ENCODE assay signal across 9 cellular contexts in the genomic region with DNA sequence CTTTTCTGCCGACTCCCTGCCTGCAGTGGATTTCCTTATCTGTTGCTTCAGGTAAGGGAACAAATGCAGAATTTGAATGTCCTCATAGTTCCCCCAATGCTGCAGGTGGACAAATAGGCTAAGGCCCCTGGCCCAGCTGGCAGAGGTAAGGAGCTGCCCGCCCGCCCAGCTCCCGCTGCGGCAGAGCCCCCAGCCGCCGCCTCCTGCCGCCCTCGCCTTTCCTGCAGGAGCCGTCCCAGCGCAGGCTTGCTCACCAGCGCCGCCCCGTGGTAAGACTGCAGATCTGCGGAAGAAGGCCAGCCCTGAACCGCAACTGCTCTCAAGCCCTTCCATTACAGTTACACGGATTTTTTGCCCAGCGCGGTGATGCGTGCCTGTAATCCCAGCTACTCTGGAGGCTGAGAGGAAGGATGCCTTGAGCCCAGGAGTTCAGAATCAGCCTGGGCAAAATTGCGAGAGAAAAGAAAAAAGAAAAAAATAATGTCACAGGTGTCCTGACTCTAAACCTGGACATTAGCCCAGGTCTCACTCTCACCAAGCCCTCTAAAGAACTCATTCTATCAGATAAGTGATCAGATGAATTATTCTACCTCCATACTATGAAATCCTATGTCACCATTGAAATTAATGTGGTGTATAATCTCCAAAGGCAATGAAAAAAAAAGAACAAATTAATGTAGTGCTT. TPM values are rescaled to one million over a fixed set of nuclear protein-coding genes. Genes with fewer than 3 reads are reported as not detected.
A peak's percentile ranks its signal among the peaks of the same experiment; 100 is the strongest.
DNase-seq lines count a peak whose midpoint lies in the region; ATAC-seq and TF ChIP-seq lines count a peak whose summit lies in the region.
"Had no signal": no experiment of that assay in that cellular context is flagged by ENCODE, and none has a peak within 500 bp of the region (broad histone marks: within the 10 kb centered on the region; RNA-seq: fewer than 3 reads in every experiment).

No MANE protein-coding gene starts in this region.

- H3K27ac ChIP-seq in ovary (peak overlapping the region in 1 of 2 donors; percentile 34), transverse colon (peak overlapping the region in 2 of 4 donors; percentile 19 to 78)
- H3K27ac ChIP-seq: epithelial cell of prostate had no signal

- TF ChIP-seq CTCF in ovary (IDR thresholded peaks at IDR 0.05) (peak; percentile 88 to 89 (median 89)), transverse colon (IDR thresholded peaks at IDR 0.05) (peak; percentile 88 to 94 (median 93))

- H3K4me3 ChIP-seq in ovary (no peak overlapping the region), transverse colon (peak overlapping the region in 1 of 4 donors; percentile 26)

- no peaks in the 10 kb centered on the region for H3K36me3 ChIP-seq in ovary
- H3K36me3 ChIP-seq in transverse colon: no peaks in the 10 kb centered on the region

- intact Hi-C loops in ovary (cut with DNase I): loop anchor here in 3 of 4 donors (5.0 to 10.0 kb wide), 6 partner anchors 80 to 300 kb away; a partner anchor contains a TSS
- intact Hi-C loops in transverse colon (cut with DNase I; ENCODE audit: low total_unique reads): no loop called here

- DNase-seq in ELF-1 (ENCODE audit: low read depth, low spot score) (peak; percentile 92), KBM-7 (peak; percentile 85), SK-MEL-5 (ENCODE audit: low read depth, low spot score) (peak; percentile 82), glomerular endothelial cell (ENCODE audit: extremely low read depth, low read depth, low spot score) (peak; percentile 7), ovary (peak; percentile 68 to 86 (median 83)), transverse colon (peak; percentile 76)
- peak; percentile 56 for DNase-seq in activated naive CD4-positive, alpha-beta T cell treated with Interleukin-2 at 50 U/mL for 16 hours

- no peak for ATAC-seq in GM18520 (IDR thresholded peaks at IDR 0.05; ENCODE audit: unreplicated experiment)

- in situ Hi-C loops in KBM-7 (cut with MboI; ENCODE audit: low pct_unique_long_range_greater_than_20kb, low sequenced_read_pairs) (no loop called here), SK-MEL-5 (cut with HindIII; ENCODE audit: low pct_unique_long_range_greater_than_20kb, low sequenced_read_pairs) (no loop called here), transverse colon (cut with MboI; ENCODE audit: low pct_ligation_motif_present in 1 of 4, low pct_unique_long_range_greater_than_20kb in 1 of 4, low sequenced_read_pairs in 3 of 4) (loop anchor here in 2 of 4 donors (10.0 to 25.0 kb wide), 2 partner anchors 292 to 300 kb away; no protein-coding TSS in a partner anchor)

- no peaks in the 10 kb centered on the region for H3K27me3 ChIP-seq in ovary
- H3K27me3 ChIP-seq in transverse colon: no peaks in the 10 kb centered on the region

- TF ChIP-seq POLR2A in ovary (IDR thresholded peaks at IDR 0.05) (no peak), transverse colon (IDR thresholded peaks at IDR 0.05) (no peak)

- H3K4me1 ChIP-seq in ovary (ENCODE audit: insufficient read depth): peaks cover 3% of the 10 kb centered on the region
- peaks cover 0 to 46% (median 11%) of the 10 kb centered on the region in 4 donors for H3K4me1 ChIP-seq in transverse colon

- TF ChIP-seq EP300 in ovary (IDR thresholded peaks at IDR 0.05) (no peak), transverse colon (IDR thresholded peaks at IDR 0.05; ENCODE audit: low read depth) (no peak)

- WGBS in ovary, 3 donors: 4 to 6% (median 6%) methylated on average over 20 to 21 of the region's 21 CpGs
- 4% methylated on average over 11 of the region's 21 CpGs; no CpG with 5 or more reads in 1 of the 2 donors for WGBS in transverse colon (ENCODE audit: low coverage in 1 of 2), 2 donors

- H3K9me3 ChIP-seq in ovary: no peaks in the 10 kb centered on the region
- no peaks in the 10 kb centered on the region for H3K9me3 ChIP-seq in transverse colon

RNA-seq across cellular contexts. Expression of a gene that starts 51.2 kb away (rescaled TPM):
- 3.4 and 3.7 TPM in 2 replicates for total RNA-seq in SK-MEL-5 (2014; rRNA removed; shearing (Covaris generic))
- polyA plus RNA-seq in SK-MEL-5 (2015; cell fraction: cytosol; rRNA removed): 4.4 and 5.3 TPM in 2 replicates
- polyA plus RNA-seq in SK-MEL-5 (2015; cell fraction: nucleus; rRNA removed): 4.3 and 10.9 TPM in 2 replicates
- total RNA-seq in glomerular endothelial cell (2.3 and 12.0 TPM in 2 replicates), ovary (10 to 100 TPM in 1 of 7 donors, 1 to 10 TPM in 6; 6.7 to 10.8 (median 8.6) TPM), transverse colon (10 to 100 TPM in 1 of 4 donors, 1 to 10 TPM in 1, under 1 TPM in 1, not detected in 1; 0.68 to 53.9 (median 1.9) TPM)
- polyA plus RNA-seq in ovary: 10 to 100 TPM in 1 of 2 donors, 1 to 10 TPM in 1; 2.6 to 11.2 TPM

Comparison
In these comparisons a context has a peak if more than half of its experiments do, and no peak if none do; other contexts are left out.
1. DNase-seq: peak in every context shown above with its lines; median percentile 92 in ELF-1; 85 in KBM-7; 83 in ovary; 82 in SK-MEL-5; 76 in transverse colon; 56 in activated naive CD4-positive, alpha-beta T cell treated with Interleukin-2 at 50 U/mL for 16 hours; 7 in glomerular endothelial cell.